8 cellular contexts compared by ENCODE assay signal in the genomic region with DNA sequence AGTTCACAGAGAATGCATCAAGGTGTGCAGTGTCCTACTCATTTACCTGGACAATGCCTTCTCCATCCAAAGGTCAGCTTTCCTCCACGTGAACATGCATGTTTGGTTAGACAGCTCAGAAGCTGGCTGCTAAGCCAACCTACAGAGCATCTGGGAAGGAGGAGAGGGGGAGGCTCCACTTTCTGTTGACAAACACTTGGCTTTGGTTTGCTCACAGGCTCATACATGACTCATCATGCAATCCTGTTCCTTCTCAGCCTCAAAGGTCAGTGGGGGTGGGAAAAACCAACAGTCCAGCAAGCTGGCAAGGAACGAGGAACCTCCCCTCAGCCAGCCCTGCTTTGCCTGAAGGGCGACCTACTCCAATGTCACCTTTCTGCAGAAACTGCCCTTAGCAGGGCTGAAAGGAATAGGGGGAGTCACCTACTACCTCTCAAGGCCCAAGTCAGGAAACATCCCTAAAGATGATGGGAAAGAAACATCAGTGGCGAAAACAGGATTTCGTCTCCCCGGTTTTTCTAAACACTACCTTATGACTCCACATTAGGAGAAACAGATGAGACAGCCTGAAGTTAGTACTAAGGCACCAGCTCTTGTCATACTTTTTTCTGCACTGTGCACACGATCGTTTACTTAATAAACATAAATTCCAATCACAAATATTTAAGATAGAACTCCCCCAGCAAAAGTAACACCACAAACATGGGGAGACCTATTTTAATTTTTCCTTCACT.
DNase-seq lines count a peak whose midpoint lies in the region; ATAC-seq, FAIRE-seq and TF ChIP-seq lines count a peak whose summit lies in the region.

No MANE protein-coding gene starts in this region.

- TF ChIP-seq CTCF in 22Rv1 (IDR thresholded peaks at IDR 0.05) (no peak), VCaP (conservative IDR thresholded peaks at IDR 0.05) (no peak)

- FAIRE-seq in islet of Langerhans (lab: Jason Lieb, UNC), result peak; percentile 97

- no peak for ATAC-seq in GM19463 (IDR thresholded peaks at IDR 0.05; ENCODE audit: unreplicated experiment)

- DNase-seq in HS-27A (ENCODE audit: low read depth), result peak; percentile 62
- no peak for DNase-seq in stimulated activated CD4-positive, alpha-beta T cell treated with anti-CD3 and anti-CD28 coated beads, Interleukin-4, amount 100 ng/mL, for 1 hour
- no peak for DNase-seq in stimulated activated CD8-positive, alpha-beta memory T cell treated with anti-CD3 and anti-CD28 coated beads, Interleukin-4, amount 100 ng/mL, for 48 hours
- DNase-seq in middle frontal gyrus (ENCODE audit: extremely low spot score, low spot score), result no peak

- H3K27ac ChIP-seq in 22Rv1 (peak overlapping the region; percentile 73), VCaP (peak overlapping the region; percentile 37)
